ENCODE assay signal across 18 cellular contexts in genomic region chr4:126221717-126222116, GRCh38.
A peak's percentile ranks its signal among the peaks of the same experiment; 100 is the strongest.
DNase-seq lines count a peak whose midpoint lies in the region; ATAC-seq, FAIRE-seq and TF ChIP-seq lines count a peak whose summit lies in the region.
"Had no signal": no experiment of that assay in that cellular context is flagged by ENCODE, and none has a peak within 500 bp of the region (broad histone marks: within the 10 kb centered on the region; RNA-seq: fewer than 3 reads in every experiment).

No MANE protein-coding gene starts in this region.

- no TSS peak for BruUV-seq in Calu3 (replicated peaks; lab: Mats Ljungman, UMichigan)

- intact Hi-C loops in Calu3 (cut with micrococcal nuclease; ENCODE audit: unreplicated experiment), result no loop called here

- CTCF ChIA-PET in Calu3 (lab: Charles Lee), result no interaction called here

- H3K27me3 Mint-ChIP-seq in Calu3 (ENCODE audit: unreplicated experiment) (no peaks in the 10 kb centered on the region), nephron progenitor cell (ENCODE audit: low read depth, poor library complexity) (no peaks in the 10 kb centered on the region)
- no peaks in the 10 kb centered on the region for H3K27me3 Mint-ChIP-seq in activated naive CD8-positive, alpha-beta T cell treated with anti-CD3 and anti-CD28 coated beads, Interleukin-2, amount 50 U/mL, for 24 hours
- H3K27me3 Mint-ChIP-seq: CD8-positive, alpha-beta memory T cell had no signal

- H3K9me3 Mint-ChIP-seq in Calu3 (ENCODE audit: low read depth, unreplicated experiment) (no peaks in the 10 kb centered on the region), nephron progenitor cell (no peaks in the 10 kb centered on the region)
- peaks cover 9% of the 10 kb centered on the region for H3K9me3 Mint-ChIP-seq in activated naive CD8-positive, alpha-beta T cell treated with anti-CD3 and anti-CD28 coated beads, Interleukin-2, amount 50 U/mL, for 24 hours

- H3K4me1 Mint-ChIP-seq in Calu3 (ENCODE audit: low read depth, unreplicated experiment), result no peaks in the 10 kb centered on the region
- no peaks in the 10 kb centered on the region for H3K4me1 Mint-ChIP-seq in nephron progenitor cell
- H3K4me1 Mint-ChIP-seq in activated naive CD8-positive, alpha-beta T cell treated with anti-CD3 and anti-CD28 coated beads, Interleukin-2, amount 50 U/mL, for 24 hours, result no peaks in the 10 kb centered on the region
- H3K4me1 Mint-ChIP-seq: CD8-positive, alpha-beta memory T cell had no signal

- H3K4me3 Mint-ChIP-seq in Calu3 (ENCODE audit: low read depth, unreplicated experiment) (no peak overlapping the region), nephron progenitor cell (no peak overlapping the region)
- H3K4me3 Mint-ChIP-seq in activated naive CD8-positive, alpha-beta T cell treated with anti-CD3 and anti-CD28 coated beads, Interleukin-2, amount 50 U/mL, for 24 hours, result no peak overlapping the region
- H3K4me3 Mint-ChIP-seq: CD8-positive, alpha-beta memory T cell had no signal

- TF ChIP-seq CTCF in Calu3 (IDR thresholded peaks at IDR 0.05; ENCODE audit: unreplicated experiment) (no peak), HFF-Myc (IDR thresholded peaks at IDR 0.05; ENCODE audit: low read depth, low read length, missing control alignments) (no peak), nephron progenitor cell (IDR thresholded peaks at IDR 0.05) (no peak)

- DNase-seq in Calu3, result no peak
- peak; percentile 35 for DNase-seq in HFF-Myc (ENCODE audit: extremely low read depth, low read depth)
- DNase-seq in nephron progenitor cell, result no peak
- DNase-seq in cerebellar nuclear complex (lab: John Stamatoyannopoulos, UW), result no peak
- DNase-seq in activated naive CD8-positive, alpha-beta T cell treated with anti-CD3 and anti-CD28 coated beads, Interleukin-2, amount 50 U/mL, for 24 hours, result no peak
- DNase-seq: C1 segment of cervical spinal cord; CD8-positive, alpha-beta memory T cell; DMS79 treated with DMSO at 0.1 percent for 48 hours; GOT3; KG1; NCI-H1417 treated with DMSO at 0.1 percent for 48 hours; NCI-H187 treated with DMSO at 0.1 percent for 48 hours; NCI-H69 had no signal

- no peak overlapping the region for H3K4me3 ChIP-seq in HFF-Myc (replicated peaks; ENCODE audit: low read depth, low read length)

- no peak for ATAC-seq in HG03520 (IDR thresholded peaks at IDR 0.05; ENCODE audit: unreplicated experiment)
- no peak for ATAC-seq in activated naive CD8-positive, alpha-beta T cell treated with anti-CD3 and anti-CD28 coated beads, Interleukin-2, amount 50 U/mL, for 24 hours
- ATAC-seq: HepG2 had no signal

- FAIRE-seq in endometrium (lab: Jason Lieb, UNC), result peak; percentile 41
- FAIRE-seq: D721Med, HepG2, RCC 7860 had no signal

- peak overlapping the region; percentile 50 for H3K27ac Mint-ChIP-seq in Calu3 (ENCODE audit: unreplicated experiment)
- peak overlapping the region; percentile 34 for H3K27ac Mint-ChIP-seq in nephron progenitor cell
- no peak overlapping the region for H3K27ac Mint-ChIP-seq in activated naive CD8-positive, alpha-beta T cell treated with anti-CD3 and anti-CD28 coated beads, Interleukin-2, amount 50 U/mL, for 24 hours

- no peaks in the 10 kb centered on the region for H3K36me3 Mint-ChIP-seq in Calu3 (ENCODE audit: insufficient read depth, unreplicated experiment)
- H3K36me3 Mint-ChIP-seq in nephron progenitor cell (ENCODE audit: low read depth), result no peaks in the 10 kb centered on the region
- H3K36me3 Mint-ChIP-seq in activated naive CD8-positive, alpha-beta T cell treated with anti-CD3 and anti-CD28 coated beads, Interleukin-2, amount 50 U/mL, for 24 hours (ENCODE audit: low read depth), result no peaks in the 10 kb centered on the region
- H3K36me3 Mint-ChIP-seq: CD8-positive, alpha-beta memory T cell had no signal
